Comparison of ENCODE assay signal across 15 cellular contexts in genomic region chr6:106161475-106161874, GRCh38.
DNase-seq lines count a peak whose midpoint lies in the region; ATAC-seq, FAIRE-seq and TF ChIP-seq lines count a peak whose summit lies in the region.
"Had no signal": no experiment of that assay in that cellular context is flagged by ENCODE, and none has a peak within 500 bp of the region (broad histone marks: within the 10 kb centered on the region; RNA-seq: fewer than 3 reads in every experiment).

No MANE protein-coding gene starts in this region.

- H3K79me2 ChIP-seq in KMS-11 (ENCODE audit: insufficient read depth, low read depth) (peaks cover 18% of the 10 kb centered on the region; the same call in 1 of the 2 replicates), K562 (ENCODE audit: control insufficient read depth, insufficient read depth, low read length) (no peaks in the 10 kb centered on the region)

- H3K9me3 Mint-ChIP-seq in activated CD8-positive, alpha-beta memory T cell treated with anti-CD3 and anti-CD28 coated beads, Interleukin-2, amount 10 ng/mL, durations not matched to agents 7 days and 5 days (ENCODE audit: low read depth), result no peaks in the 10 kb centered on the region

- TF ChIP-seq RAD21 in K562 (CRISPR knock-in tag; conservative IDR thresholded peaks at IDR 0.05 in 1 of 2, IDR thresholded peaks at IDR 0.05 in 1 of 2), result no peak

- TF ChIP-seq POLR2A in K562 (conservative IDR thresholded peaks at IDR 0.05) (no peak), lower leg skin (IDR thresholded peaks at IDR 0.05) (no peak)

- in situ Hi-C loops in K562 (cut with MboI), result no loop called here

- 9% methylated on average over 3 of the region's 3 CpGs for WGBS in K562 (ENCODE audit: insufficient coverage, low coverage, missing lambda C conversion rate)
- 92 to 95% methylated on average over 3 of the region's 3 CpGs for WGBS in lower leg skin, 2 donors

- ATAC-seq in activated CD8-positive, alpha-beta memory T cell treated with anti-CD3 and anti-CD28 coated beads, Interleukin-2, amount 10 ng/mL, durations not matched to agents 7 days and 5 days, result no peak
- ATAC-seq in K562 (no peak), GM19397 (IDR thresholded peaks at IDR 0.05; ENCODE audit: unreplicated experiment) (no peak), GM18870 (IDR thresholded peaks at IDR 0.05; ENCODE audit: unreplicated experiment) (no peak)

- H4K20me1 ChIP-seq in KMS-11 (ENCODE audit: insufficient read depth) (no peaks in the 10 kb centered on the region), K562 (replicated peaks; ENCODE audit: control insufficient read depth, insufficient read depth, low read length) (no peaks in the 10 kb centered on the region)

- no peaks in the 10 kb centered on the region for H3K9me3 ChIP-seq in K562 (replicated peaks; ENCODE audit: control insufficient read depth, insufficient read depth, low read depth, low read length)
- H3K9me3 ChIP-seq: HAP-1 had no signal

- TF ChIP-seq CTCF in KMS-11 (conservative IDR thresholded peaks at IDR 0.05; ENCODE audit: low read depth, low read length) (no peak), K562 (IDR thresholded peaks at IDR 0.05 in 2 of 3, conservative IDR thresholded peaks at IDR 0.05 in 1 of 3; ENCODE audit: insufficient read depth in 2 of 3, low read depth in 1 of 3, low read length in 3 of 3) (no peak), lower leg skin (IDR thresholded peaks at IDR 0.05) (no peak)

- DNase-seq in activated CD8-positive, alpha-beta memory T cell treated with anti-CD3 and anti-CD28 coated beads, Interleukin-2, amount 10 ng/mL, durations not matched to agents 7 days and 5 days, result no peak
- no peak for DNase-seq in activated CD8-positive, alpha-beta memory T cell treated with anti-CD3 and anti-CD28 coated beads, Interleukin-2, amount 50 U/mL, for 48 hours
- DNase-seq in K562 (ENCODE audit: extremely low read depth in 1 of 4, low spot score in 3 of 4), result no peak
- no peak for DNase-seq in lower leg skin (ENCODE audit: low spot score in 2 of 2)
- DNase-seq: C1 segment of cervical spinal cord; EL; NCI-H187; NCI-H345; NK-92 treated with Interleukin-12 subunit alpha and Interleukin-12 subunit beta, amount 100 ng/mL, for 24 hours had no signal

- peak overlapping the region; percentile 99; the same call in 1 of the 2 replicates for H3K27ac ChIP-seq in KMS-11
- H3K27ac ChIP-seq in K562 (ENCODE audit: extremely low read depth, low read depth, low read length), result no peak overlapping the region
- H3K27ac ChIP-seq: RWPE1 had no signal

- H3K36me3 Mint-ChIP-seq in activated CD8-positive, alpha-beta memory T cell treated with anti-CD3 and anti-CD28 coated beads, Interleukin-2, amount 10 ng/mL, durations not matched to agents 7 days and 5 days, result peaks cover 7% of the 10 kb centered on the region

- H2AFZ ChIP-seq in KMS-11 (ENCODE audit: low read depth), result no peak overlapping the region
- no peak overlapping the region for H2AFZ ChIP-seq in K562 (ENCODE audit: low read depth, low read length)

- TF ChIP-seq EP300 in K562 (IDR thresholded peaks at IDR 0.05; ENCODE audit: low read length), result no peak

- H3K27me3 ChIP-seq in KMS-11 (ENCODE audit: insufficient read depth, low read depth), result no peaks in the 10 kb centered on the region
- no peaks in the 10 kb centered on the region for H3K27me3 ChIP-seq in K562 (ENCODE audit: control insufficient read depth in 2 of 2, insufficient read depth in 2 of 2, low read length in 2 of 2)

- H3K9ac ChIP-seq in KMS-11 (no peak overlapping the region), K562 (ENCODE audit: insufficient read depth in 1 of 2, low read depth in 2 of 2, low read length in 2 of 2) (no peak overlapping the region)

- CTCF ChIA-PET in activated CD8-positive, alpha-beta memory T cell treated with anti-CD3 and anti-CD28 coated beads, Interleukin-2, amount 10 ng/mL, durations not matched to agents 7 days and 5 days (lab: Charles Lee), result interaction anchor here (5.5 kb wide), 1 partner anchor 19 kb away, joined by 46 read pairs; no protein-coding TSS in a partner anchor
- CTCF ChIA-PET in K562 (lab: Yijun Ruan, JAX; ENCODE audit: low intra/inter-chr PET ratio), result no interaction called here

- no peaks in the 10 kb centered on the region for H3K27me3 Mint-ChIP-seq in activated CD8-positive, alpha-beta memory T cell treated with anti-CD3 and anti-CD28 coated beads, Interleukin-2, amount 10 ng/mL, durations not matched to agents 7 days and 5 days

- FAIRE-seq in K562 (lab: Jason Lieb, UNC), result no peak
- FAIRE-seq: A204.1 had no signal

- H3K9me1 ChIP-seq in K562 (ENCODE audit: control insufficient read depth, insufficient read depth, low read length), result no peaks in the 10 kb centered on the region

- intact Hi-C loops in K562 (cut with micrococcal nuclease) (no loop called here), lower leg skin (cut with DNase I; ENCODE audit: low total_unique reads) (no loop called here)

- H3K4me2 ChIP-seq in KMS-11 (peak overlapping the region; percentile 99; the same call in 1 of the 2 replicates), K562 (ENCODE audit: insufficient read depth, low read length) (no peak overlapping the region)

- peak overlapping the region; percentile 37 for H3K27ac Mint-ChIP-seq in activated CD8-positive, alpha-beta memory T cell treated with anti-CD3 and anti-CD28 coated beads, Interleukin-2, amount 10 ng/mL, durations not matched to agents 7 days and 5 days

- H3K4me3 Mint-ChIP-seq in activated CD8-positive, alpha-beta memory T cell treated with anti-CD3 and anti-CD28 coated beads, Interleukin-2, amount 10 ng/mL, durations not matched to agents 7 days and 5 days, result no peak overlapping the region

- H3K4me3 ChIP-seq in KMS-11 (IDR thresholded peaks at IDR 0.05; ENCODE audit: insufficient read depth, low read depth, low read length) (no peak overlapping the region), K562 (no peak overlapping the region), lower leg skin (ENCODE audit: low read depth, poor library complexity, severe bottlenecking) (no peak overlapping the region)
- H3K4me3 ChIP-seq: HAP-1 had no signal

- H3K4me1 ChIP-seq in KMS-11 (ENCODE audit: low read depth, poor library complexity, severe bottlenecking) (peaks cover 80% of the 10 kb centered on the region), K562 (replicated peaks in 1 of 2; ENCODE audit: control insufficient read depth in 2 of 2, insufficient read depth in 2 of 2, low read length in 2 of 2) (no peaks in the 10 kb centered on the region; a peak in 1 of 5 replicates)

- no peaks in the 10 kb centered on the region for H3K36me3 ChIP-seq in KMS-11 (ENCODE audit: insufficient read depth)
- H3K36me3 ChIP-seq in K562 (ENCODE audit: control insufficient read depth, insufficient read depth, low read length), result no peaks in the 10 kb centered on the region
- H3K36me3 ChIP-seq: HAP-1 had no signal

- POLR2A ChIA-PET in K562 (lab: Yijun Ruan, JAX), result interaction anchor here (1.2 to 1.6 kb wide), 2 partner anchors 15 to 16 kb away, joined by 3 to 5 read pairs; no protein-coding TSS in a partner anchor

- H3K4me1 Mint-ChIP-seq in activated CD8-positive, alpha-beta memory T cell treated with anti-CD3 and anti-CD28 coated beads, Interleukin-2, amount 10 ng/mL, durations not matched to agents 7 days and 5 days, result peaks cover 73% of the 10 kb centered on the region

- no TSS peak for BruUV-seq in K562 (replicated peaks; lab: Mats Ljungman, UMichigan)

TF ChIP-seq in K562, 482 proteins besides CTCF, POLR2A, EP300 and RAD21 (continues in another document):
- TF ChIP-seq ZNF239 (CRISPR knock-in tag; IDR thresholded peaks at IDR 0.05) (no peak), C11orf30 (IDR thresholded peaks at IDR 0.05; ENCODE audit: low read depth) (peak; percentile 80), ZZZ3 (IDR thresholded peaks at IDR 0.05) (no peak), ZBED1 (IDR thresholded peaks at IDR 0.05) (no peak), CREM (IDR thresholded peaks at IDR 0.05; ENCODE audit: low read depth) (no peak), SREBF2 (CRISPR knock-in tag; IDR thresholded peaks at IDR 0.05) (no peak), MAFF (IDR thresholded peaks at IDR 0.05; ENCODE audit: low read length) (peak; percentile 67), ARID3B (CRISPR knock-in tag; IDR thresholded peaks at IDR 0.05; ENCODE audit: borderline replicate concordance) (no peak), PCBP1 (IDR thresholded peaks at IDR 0.05; ENCODE audit: low read depth, low read length, poor library complexity, severe bottlenecking) (no peak), MYBL2 (IDR thresholded peaks at IDR 0.05; ENCODE audit: low read depth) (no peak), MYBL2 (CRISPR knock-in tag; IDR thresholded peaks at IDR 0.05; ENCODE audit: borderline replicate concordance) (no peak)
- TF ChIP-seq, protein P1, sequence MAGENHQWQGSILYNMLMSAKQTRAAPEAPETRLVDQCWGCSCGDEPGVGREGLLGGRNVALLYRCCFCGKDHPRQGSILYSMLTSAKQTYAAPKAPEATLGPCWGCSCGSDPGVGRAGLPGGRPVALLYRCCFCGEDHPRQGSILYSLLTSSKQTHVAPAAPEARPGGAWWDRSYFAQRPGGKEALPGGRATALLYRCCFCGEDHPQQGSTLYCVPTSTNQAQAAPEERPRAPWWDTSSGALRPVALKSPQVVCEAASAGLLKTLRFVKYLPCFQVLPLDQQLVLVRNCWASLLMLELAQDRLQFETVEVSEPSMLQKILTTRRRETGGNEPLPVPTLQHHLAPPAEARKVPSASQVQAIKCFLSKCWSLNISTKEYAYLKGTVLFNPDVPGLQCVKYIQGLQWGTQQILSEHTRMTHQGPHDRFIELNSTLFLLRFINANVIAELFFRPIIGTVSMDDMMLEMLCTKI (IDR thresholded peaks at IDR 0.05; ENCODE audit: partially characterized antibody), result no peak
